11 cellular contexts compared by ENCODE assay signal in genomic region chr1:82728206-82728605, GRCh38.
"Had no signal": no experiment of that assay in that cellular context is flagged by ENCODE, and none has a peak within 500 bp of the region (broad histone marks: within the 10 kb centered on the region; RNA-seq: fewer than 3 reads in every experiment).

No MANE protein-coding gene starts in this region.

- H3K27ac ChIP-seq: GM23248 had no signal

- H3K36me3 ChIP-seq: HAP-1 had no signal

- H3K9me3 ChIP-seq: HAP-1 had no signal

- H3K9ac ChIP-seq: GM23248 had no signal

- FAIRE-seq: H1, H54 had no signal

- H3K4me2 ChIP-seq: GM23338 had no signal

- H2AFZ ChIP-seq: GM23248, GM23338 had no signal

- H3K4me3 ChIP-seq: GM23248, GM23338, HAP-1 had no signal

- DNase-seq: GM23248, GOT3, H7, H9, HCEC 1CT, HFFc6 had no signal

- H3K4me1 ChIP-seq: HAP-1 had no signal

- ATAC-seq: GM23338, HCT116 had no signal
